Comparison of ENCODE assay signal across 11 cellular contexts in genomic region chr7:144907577-144907976, GRCh38.
DNase-seq lines count a peak whose midpoint lies in the region; ATAC-seq and TF ChIP-seq lines count a peak whose summit lies in the region.
"Had no signal": no experiment of that assay in that cellular context is flagged by ENCODE, and none has a peak within 500 bp of the region (broad histone marks: within the 10 kb centered on the region; RNA-seq: fewer than 3 reads in every experiment).

No MANE protein-coding gene starts in this region.

- ATAC-seq in GM18870 (IDR thresholded peaks at IDR 0.05; ENCODE audit: unreplicated experiment) (peak; percentile 78), GM21576 (IDR thresholded peaks at IDR 0.05; ENCODE audit: unreplicated experiment) (peak; percentile 92), HG03280 (IDR thresholded peaks at IDR 0.05; ENCODE audit: unreplicated experiment) (peak; percentile 70)
- no peak for ATAC-seq in naive thymus-derived CD8-positive, alpha-beta T cell
- ATAC-seq: body of pancreas had no signal

- DNase-seq in stimulated activated CD4-positive, alpha-beta T cell treated with anti-CD3 and anti-CD28 coated beads, Interleukin-12 subunit alpha, Interleukin-12 subunit beta, amount 100 ng/mL, for 4 hours, result no peak
- no peak for DNase-seq in naive thymus-derived CD8-positive, alpha-beta T cell
- no peak for DNase-seq in effector memory CD4-positive, alpha-beta T cell
- no peak for DNase-seq in sigmoid colon
- DNase-seq: body of pancreas, erythroblast, NCI-H2081 treated with DMSO at 0.1 percent for 48 hours had no signal

- H3K4me1 ChIP-seq in neuron (ENCODE audit: insufficient read depth, low read length) (no peaks in the 10 kb centered on the region), sigmoid colon (no peaks in the 10 kb centered on the region)
- no peaks in the 10 kb centered on the region for H3K4me1 ChIP-seq in effector memory CD4-positive, alpha-beta T cell (ENCODE audit: control insufficient read depth, insufficient read depth, low read length, poor library complexity, severe bottlenecking)
- H3K4me1 ChIP-seq: body of pancreas had no signal

- H3K27ac Mint-ChIP-seq in naive thymus-derived CD8-positive, alpha-beta T cell, result no peak overlapping the region

- H3K9me3 ChIP-seq in neuron (ENCODE audit: low read length) (no peaks in the 10 kb centered on the region), sigmoid colon (no peaks in the 10 kb centered on the region)
- no peaks in the 10 kb centered on the region for H3K9me3 ChIP-seq in effector memory CD4-positive, alpha-beta T cell (ENCODE audit: control insufficient read depth, low read length)
- H3K9me3 ChIP-seq: body of pancreas had no signal

- TF ChIP-seq EP300 in sigmoid colon (IDR thresholded peaks at IDR 0.05), result no peak

- no peak overlapping the region for H3K4me3 ChIP-seq in neuron (ENCODE audit: low read length)
- H3K4me3 ChIP-seq in effector memory CD4-positive, alpha-beta T cell (ENCODE audit: insufficient read depth, low read depth, low read length, poor library complexity, severe bottlenecking), result no peak overlapping the region
- H3K4me3 ChIP-seq in sigmoid colon, result no peak overlapping the region
- H3K4me3 ChIP-seq: body of pancreas had no signal

- no peak overlapping the region for H3K4me3 Mint-ChIP-seq in naive thymus-derived CD8-positive, alpha-beta T cell

- H3K9me3 Mint-ChIP-seq in naive thymus-derived CD8-positive, alpha-beta T cell, result no peaks in the 10 kb centered on the region

- peaks cover 0 to 4% (median 3%) of the 10 kb centered on the region in 5 donors for H3K27me3 Mint-ChIP-seq in naive thymus-derived CD8-positive, alpha-beta T cell

- POLR2A ChIA-PET in naive thymus-derived CD8-positive, alpha-beta T cell (lab: Charles Lee), result no interaction called here

- no peaks in the 10 kb centered on the region for H3K27me3 ChIP-seq in neuron (ENCODE audit: insufficient read depth, low read length)
- H3K27me3 ChIP-seq in effector memory CD4-positive, alpha-beta T cell (replicated peaks; ENCODE audit: control insufficient read depth, insufficient read depth, low read length, poor library complexity, severe bottlenecking), result no peaks in the 10 kb centered on the region
- no peaks in the 10 kb centered on the region for H3K27me3 ChIP-seq in sigmoid colon
- H3K27me3 ChIP-seq: body of pancreas had no signal

- WGBS in sigmoid colon, 2 donors, result 49 to 50% methylated on average over 4 of the region's 4 CpGs

- H3K36me3 ChIP-seq in neuron (ENCODE audit: insufficient read depth, low read length), result no peaks in the 10 kb centered on the region
- H3K36me3 ChIP-seq in effector memory CD4-positive, alpha-beta T cell (ENCODE audit: control insufficient read depth, insufficient read depth, low read length), result no peaks in the 10 kb centered on the region
- no peaks in the 10 kb centered on the region for H3K36me3 ChIP-seq in sigmoid colon

- H3K27ac ChIP-seq in effector memory CD4-positive, alpha-beta T cell (ENCODE audit: insufficient read depth, low read length, poor library complexity, severe bottlenecking), result no peak overlapping the region
- H3K27ac ChIP-seq in sigmoid colon, result no peak overlapping the region
- H3K27ac ChIP-seq: body of pancreas had no signal

- H3K4me1 Mint-ChIP-seq in naive thymus-derived CD8-positive, alpha-beta T cell, result peaks cover 6 to 9% (median 7%) of the 10 kb centered on the region in 4 donors

- no peaks in the 10 kb centered on the region for H3K36me3 Mint-ChIP-seq in naive thymus-derived CD8-positive, alpha-beta T cell

- intact Hi-C loops in sigmoid colon (cut with DNase I), result no loop called here

- TF ChIP-seq CTCF in sigmoid colon (IDR thresholded peaks at IDR 0.05), result no peak

- no peak for TF ChIP-seq POLR2A in sigmoid colon (IDR thresholded peaks at IDR 0.05)

- H2AFZ ChIP-seq in neuron (ENCODE audit: low read depth, low read length), result peak overlapping the region; percentile 54

Comparison
In these comparisons a context has a peak if more than half of its experiments do, and no peak if none do; other contexts are left out.
1. ATAC-seq: peak in GM18870 (single experiment), GM21576 (single experiment) and HG03280 (single experiment); none in naive thymus-derived CD8-positive, alpha-beta T cell (0 of 2).